In the genomic region with DNA sequence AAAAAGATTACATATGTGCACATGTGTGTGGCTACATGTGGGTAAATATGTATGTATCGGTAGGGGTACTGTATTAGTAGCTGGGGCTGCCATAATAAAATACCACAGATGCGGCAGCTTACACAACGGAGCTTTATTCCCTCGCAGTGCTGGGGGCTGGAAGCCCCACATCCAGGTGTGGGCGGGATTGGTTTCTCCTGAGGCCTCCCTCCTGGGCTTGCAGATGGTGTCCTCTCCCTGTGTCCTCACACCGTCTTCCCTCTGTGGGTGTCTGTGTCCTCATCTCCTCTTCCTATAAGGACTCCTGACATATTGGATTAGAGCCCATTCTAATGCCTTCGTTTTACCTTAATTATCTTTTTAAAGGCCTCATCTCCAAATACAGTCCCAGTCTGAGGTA, we compare ENCODE assay signal across 11 cellular contexts.
DNase-seq lines count a peak whose midpoint lies in the region; ATAC-seq and TF ChIP-seq lines count a peak whose summit lies in the region.
"Had no signal": no experiment of that assay in that cellular context is flagged by ENCODE, and none has a peak within 500 bp of the region (broad histone marks: within the 10 kb centered on the region; RNA-seq: fewer than 3 reads in every experiment).

No MANE protein-coding gene starts in this region.

- 86 to 89% methylated on average over 7 of the region's 7 CpGs for WGBS in sigmoid colon, 2 donors
- WGBS in GM23248 (ENCODE audit: low coverage in 1 of 2, low lambda C conversion rate in 2 of 2, missing lambda C conversion rate in 2 of 2), 2 experiments, result 90 to 95% methylated on average over 7 of the region's 7 CpGs

- no peaks in the 10 kb centered on the region for H3K79me2 ChIP-seq in GM23248 (ENCODE audit: insufficient read depth)

- H3K27me3 Mint-ChIP-seq in Calu3 (ENCODE audit: unreplicated experiment) (no peaks in the 10 kb centered on the region), neural crest cell (ENCODE audit: low read depth) (peaks cover 4% of the 10 kb centered on the region)
- H3K27me3 Mint-ChIP-seq: stimulated activated naive CD8-positive, alpha-beta T cell treated with anti-CD3 and anti-CD28 coated beads, Interleukin-15, amount 100 ng/mL, for 72 hours had no signal

- DNase-seq in Calu3 (no peak), LNCaP clone FGC (ENCODE audit: low read depth) (no peak), neural crest cell (ENCODE audit: low read depth, low spot score) (no peak), sigmoid colon (no peak), GM23248 (no peak)
- no peak for DNase-seq in activated T-cell treated with anti-CD3 and anti-CD28 coated beads, Interleukin-2, amount 50 U/mL, for 1 hour
- DNase-seq: activated CD4-positive, CD25-positive, alpha-beta regulatory T cell; activated T-cell treated with anti-CD3 and anti-CD28 coated beads, Interleukin-2, amount 50 U/mL, for 72 hours had no signal

- peak overlapping the region; percentile 75 for H3K27ac Mint-ChIP-seq in Calu3 (ENCODE audit: unreplicated experiment)
- H3K27ac Mint-ChIP-seq in neural crest cell (ENCODE audit: unreplicated experiment), result no peak overlapping the region
- H3K27ac Mint-ChIP-seq: activated T-cell treated with anti-CD3 and anti-CD28 coated beads, Interleukin-2, amount 50 U/mL, for 72 hours had no signal

- BruUV-seq in Calu3 (replicated peaks; lab: Mats Ljungman, UMichigan), result no TSS peak

- CTCF ChIA-PET in Calu3 (lab: Charles Lee), result interaction anchor here (0.7 to 1.3 kb wide), 4 partner anchors 9 to 924 kb away, joined by 3 to 6 read pairs (median 4); no protein-coding TSS in a partner anchor

- TF ChIP-seq CTCF in Calu3 (IDR thresholded peaks at IDR 0.05; ENCODE audit: unreplicated experiment) (no peak), LNCaP clone FGC (IDR thresholded peaks at IDR 0.05; ENCODE audit: control insufficient read depth, extremely low read depth, insufficient read depth) (no peak), neural crest cell (conservative IDR thresholded peaks at IDR 0.05) (no peak), sigmoid colon (IDR thresholded peaks at IDR 0.05) (no peak)

- H3K9me3 Mint-ChIP-seq in Calu3 (ENCODE audit: low read depth, unreplicated experiment) (no peaks in the 10 kb centered on the region), neural crest cell (peaks cover 5% of the 10 kb centered on the region)
- H3K9me3 Mint-ChIP-seq: activated T-cell treated with anti-CD3 and anti-CD28 coated beads, Interleukin-2, amount 50 U/mL, for 72 hours; stimulated activated naive CD8-positive, alpha-beta T cell treated with anti-CD3 and anti-CD28 coated beads, Interleukin-15, amount 100 ng/mL, for 72 hours had no signal

- H3K36me3 ChIP-seq in duodenal mucosa (ENCODE audit: control insufficient read depth in 1 of 2, insufficient read depth in 2 of 2, low read length in 2 of 2) (no peaks in the 10 kb centered on the region), sigmoid colon (no peaks in the 10 kb centered on the region), GM23248 (ENCODE audit: low read depth) (no peaks in the 10 kb centered on the region)

- H3K4me1 ChIP-seq in duodenal mucosa (ENCODE audit: control insufficient read depth in 1 of 2, insufficient read depth in 2 of 2, low read length in 2 of 2) (peaks cover 57 to 63% of the 10 kb centered on the region in 2 donors), sigmoid colon (peaks cover 0 to 30% (median 22%) of the 10 kb centered on the region in 4 donors), GM23248 (ENCODE audit: insufficient read depth) (peaks cover 18% of the 10 kb centered on the region)

- H3K9me3 ChIP-seq in duodenal mucosa (ENCODE audit: control insufficient read depth in 1 of 2, low read length in 2 of 2) (peaks cover 3 to 7% of the 10 kb centered on the region in 2 donors), sigmoid colon (peaks cover 0 to 4% (median 0%) of the 10 kb centered on the region in 4 donors), GM23248 (ENCODE audit: low read depth) (no peaks in the 10 kb centered on the region)

- no peaks in the 10 kb centered on the region for H4K20me1 ChIP-seq in GM23248 (ENCODE audit: insufficient read depth)

- ATAC-seq in GM21717 (IDR thresholded peaks at IDR 0.05; ENCODE audit: unreplicated experiment), result no peak
- ATAC-seq: activated T-cell treated with anti-CD3 and anti-CD28 coated beads, Interleukin-2, amount 50 U/mL, for 72 hours; stimulated activated naive CD8-positive, alpha-beta T cell treated with anti-CD3 and anti-CD28 coated beads, Interleukin-15, amount 100 ng/mL, for 72 hours had no signal

- H3K4me2 ChIP-seq in GM23248 (ENCODE audit: unreplicated experiment), result no peak overlapping the region

- TF ChIP-seq POLR2A in sigmoid colon (IDR thresholded peaks at IDR 0.05), result no peak

- peaks cover 28% of the 10 kb centered on the region for H3K4me1 Mint-ChIP-seq in Calu3 (ENCODE audit: low read depth, unreplicated experiment)
- peaks cover 38% of the 10 kb centered on the region for H3K4me1 Mint-ChIP-seq in neural crest cell

- no peak overlapping the region for H3K27ac ChIP-seq in duodenal mucosa (ENCODE audit: low read depth, low read length)
- H3K27ac ChIP-seq in sigmoid colon, result peak overlapping the region in 2 of 4 donors; percentile 54 to 68
- H3K27ac ChIP-seq in GM23248, result no peak overlapping the region

- H3K36me3 Mint-ChIP-seq in Calu3 (ENCODE audit: insufficient read depth, unreplicated experiment) (peaks cover 11% of the 10 kb centered on the region), neural crest cell (ENCODE audit: low read depth) (no peaks in the 10 kb centered on the region)

- in situ Hi-C loops in GM23248 (cut with MboI), result loop anchor here (25.0 kb wide), 1 partner anchor 926 kb away; no protein-coding TSS in a partner anchor

- no peak for TF ChIP-seq EP300 in sigmoid colon (IDR thresholded peaks at IDR 0.05)

- no peak overlapping the region for H2AFZ ChIP-seq in GM23248

- H3K9ac ChIP-seq in duodenal mucosa (ENCODE audit: low read depth in 1 of 2, low read length in 2 of 2) (peak overlapping the region; percentile 56 to 68), GM23248 (no peak overlapping the region)

- no peaks in the 10 kb centered on the region for H3K9me2 ChIP-seq in GM23248 (ENCODE audit: insufficient read depth)

- H3K4me3 ChIP-seq in LNCaP clone FGC (ENCODE audit: low read depth, low read length) (peak overlapping the region; percentile 51), duodenal mucosa (ENCODE audit: low read depth in 1 of 2, low read length in 2 of 2) (peak overlapping the region; percentile 63 to 69), sigmoid colon (no peak overlapping the region), GM23248 (no peak overlapping the region)

- H3K4me3 Mint-ChIP-seq in Calu3 (ENCODE audit: low read depth, unreplicated experiment), result peak overlapping the region; percentile 73
- H3K4me3 Mint-ChIP-seq in neural crest cell, result peak overlapping the region; percentile 67
- H3K4me3 Mint-ChIP-seq: activated T-cell treated with anti-CD3 and anti-CD28 coated beads, Interleukin-2, amount 50 U/mL, for 72 hours; stimulated activated naive CD8-positive, alpha-beta T cell treated with anti-CD3 and anti-CD28 coated beads, Interleukin-15, amount 100 ng/mL, for 72 hours had no signal

- peaks cover 22% of the 10 kb centered on the region for H3F3A ChIP-seq in GM23248 (ENCODE audit: insufficient read depth)

- intact Hi-C loops in Calu3 (cut with micrococcal nuclease; ENCODE audit: unreplicated experiment), result no loop called here
- intact Hi-C loops in sigmoid colon (cut with DNase I), result no loop called here

- no peaks in the 10 kb centered on the region for H3K27me3 ChIP-seq in duodenal mucosa (ENCODE audit: control insufficient read depth in 1 of 2, insufficient read depth in 2 of 2, low read length in 2 of 2)
- H3K27me3 ChIP-seq in sigmoid colon, result no peaks in the 10 kb centered on the region
- H3K27me3 ChIP-seq in GM23248 (replicated peaks; ENCODE audit: insufficient read depth), result no peaks in the 10 kb centered on the region

Comparison
In these comparisons a context has a peak if more than half of its experiments do, and no peak if none do; other contexts are left out.
1. H3K4me3 ChIP-seq: peak in LNCaP clone FGC (single experiment) and duodenal mucosa (2 of 2); none in sigmoid colon (0 of 4) and GM23248 (single experiment).